2 cellular contexts compared by ENCODE assay signal in the genomic region with DNA sequence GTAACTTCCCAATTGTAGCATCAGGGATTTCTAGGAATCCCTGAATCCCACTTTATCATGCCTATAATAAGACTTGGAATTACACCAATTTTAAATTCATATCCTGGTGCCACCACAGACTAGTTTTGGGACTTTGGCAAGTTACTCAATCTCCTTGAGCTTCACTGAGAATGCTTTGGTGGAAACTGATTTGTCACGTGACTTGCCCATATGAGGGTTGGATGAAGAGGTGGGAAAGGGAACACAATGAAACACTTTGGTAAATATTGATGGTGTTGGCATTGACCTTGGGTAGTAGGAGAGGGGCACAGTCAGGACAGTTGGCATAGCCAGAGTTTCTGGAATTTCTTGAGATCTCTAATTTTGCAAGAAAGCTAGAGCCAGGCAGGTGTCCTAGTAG.
A peak's percentile ranks its signal among the peaks of the same experiment; 100 is the strongest.
TF ChIP-seq lines count a peak whose summit lies in the region.

No MANE protein-coding gene starts in this region.

TF ChIP-seq in HepG2, 621 proteins besides CTCF, POLR2A, EP300 and RAD21:
- TF ChIP-seq, protein P1, sequence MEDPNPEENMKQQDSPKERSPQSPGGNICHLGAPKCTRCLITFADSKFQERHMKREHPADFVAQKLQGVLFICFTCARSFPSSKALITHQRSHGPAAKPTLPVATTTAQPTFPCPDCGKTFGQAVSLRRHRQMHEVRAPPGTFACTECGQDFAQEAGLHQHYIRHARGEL (CRISPR knock-in tag; IDR thresholded peaks at IDR 0.05) = no peak
- TF ChIP-seq, protein P2, sequence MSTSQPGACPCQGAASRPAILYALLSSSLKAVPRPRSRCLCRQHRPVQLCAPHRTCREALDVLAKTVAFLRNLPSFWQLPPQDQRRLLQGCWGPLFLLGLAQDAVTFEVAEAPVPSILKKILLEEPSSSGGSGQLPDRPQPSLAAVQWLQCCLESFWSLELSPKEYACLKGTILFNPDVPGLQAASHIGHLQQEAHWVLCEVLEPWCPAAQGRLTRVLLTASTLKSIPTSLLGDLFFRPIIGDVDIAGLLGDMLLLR (CRISPR knock-in tag; IDR thresholded peaks at IDR 0.05) = no peak
- TF ChIP-seq, protein P3, sequence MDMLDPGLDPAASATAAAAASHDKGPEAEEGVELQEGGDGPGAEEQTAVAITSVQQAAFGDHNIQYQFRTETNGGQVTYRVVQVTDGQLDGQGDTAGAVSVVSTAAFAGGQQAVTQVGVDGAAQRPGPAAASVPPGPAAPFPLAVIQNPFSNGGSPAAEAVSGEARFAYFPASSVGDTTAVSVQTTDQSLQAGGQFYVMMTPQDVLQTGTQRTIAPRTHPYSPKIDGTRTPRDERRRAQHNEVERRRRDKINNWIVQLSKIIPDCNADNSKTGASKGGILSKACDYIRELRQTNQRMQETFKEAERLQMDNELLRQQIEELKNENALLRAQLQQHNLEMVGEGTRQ (IDR thresholded peaks at IDR 0.05; ENCODE audit: low read depth, low read length) = peak; percentile 67
- TF ChIP-seq, protein P3 (CRISPR knock-in tag; IDR thresholded peaks at IDR 0.05; ENCODE audit: borderline replicate concordance) = no peak
- peak; percentile 89 for TF ChIP-seq RAD51 (IDR thresholded peaks at IDR 0.05; ENCODE audit: borderline replicate concordance)
- no peak for TF ChIP-seq ZNF510 (CRISPR knock-in tag; IDR thresholded peaks at IDR 0.05; ENCODE audit: low read depth)
- no peak for TF ChIP-seq TOE1 (CRISPR knock-in tag; IDR thresholded peaks at IDR 0.05)
- no peak for TF ChIP-seq HNRNPK (IDR thresholded peaks at IDR 0.05; ENCODE audit: low read depth, low read length, poor library complexity, severe bottlenecking)
- no peak for TF ChIP-seq REXO4 (CRISPR knock-in tag; IDR thresholded peaks at IDR 0.05; ENCODE audit: borderline replicate concordance)
- TF ChIP-seq KMT2B (CRISPR knock-in tag; IDR thresholded peaks at IDR 0.05) = no peak
- TF ChIP-seq, protein P4, sequence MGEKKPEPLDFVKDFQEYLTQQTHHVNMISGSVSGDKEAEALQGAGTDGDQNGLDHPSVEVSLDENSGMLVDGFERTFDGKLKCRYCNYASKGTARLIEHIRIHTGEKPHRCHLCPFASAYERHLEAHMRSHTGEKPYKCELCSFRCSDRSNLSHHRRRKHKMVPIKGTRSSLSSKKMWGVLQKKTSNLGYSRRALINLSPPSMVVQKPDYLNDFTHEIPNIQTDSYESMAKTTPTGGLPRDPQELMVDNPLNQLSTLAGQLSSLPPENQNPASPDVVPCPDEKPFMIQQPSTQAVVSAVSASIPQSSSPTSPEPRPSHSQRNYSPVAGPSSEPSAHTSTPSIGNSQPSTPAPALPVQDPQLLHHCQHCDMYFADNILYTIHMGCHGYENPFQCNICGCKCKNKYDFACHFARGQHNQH (CRISPR knock-in tag; IDR thresholded peaks at IDR 0.05) = no peak
- TF ChIP-seq, protein P5, sequence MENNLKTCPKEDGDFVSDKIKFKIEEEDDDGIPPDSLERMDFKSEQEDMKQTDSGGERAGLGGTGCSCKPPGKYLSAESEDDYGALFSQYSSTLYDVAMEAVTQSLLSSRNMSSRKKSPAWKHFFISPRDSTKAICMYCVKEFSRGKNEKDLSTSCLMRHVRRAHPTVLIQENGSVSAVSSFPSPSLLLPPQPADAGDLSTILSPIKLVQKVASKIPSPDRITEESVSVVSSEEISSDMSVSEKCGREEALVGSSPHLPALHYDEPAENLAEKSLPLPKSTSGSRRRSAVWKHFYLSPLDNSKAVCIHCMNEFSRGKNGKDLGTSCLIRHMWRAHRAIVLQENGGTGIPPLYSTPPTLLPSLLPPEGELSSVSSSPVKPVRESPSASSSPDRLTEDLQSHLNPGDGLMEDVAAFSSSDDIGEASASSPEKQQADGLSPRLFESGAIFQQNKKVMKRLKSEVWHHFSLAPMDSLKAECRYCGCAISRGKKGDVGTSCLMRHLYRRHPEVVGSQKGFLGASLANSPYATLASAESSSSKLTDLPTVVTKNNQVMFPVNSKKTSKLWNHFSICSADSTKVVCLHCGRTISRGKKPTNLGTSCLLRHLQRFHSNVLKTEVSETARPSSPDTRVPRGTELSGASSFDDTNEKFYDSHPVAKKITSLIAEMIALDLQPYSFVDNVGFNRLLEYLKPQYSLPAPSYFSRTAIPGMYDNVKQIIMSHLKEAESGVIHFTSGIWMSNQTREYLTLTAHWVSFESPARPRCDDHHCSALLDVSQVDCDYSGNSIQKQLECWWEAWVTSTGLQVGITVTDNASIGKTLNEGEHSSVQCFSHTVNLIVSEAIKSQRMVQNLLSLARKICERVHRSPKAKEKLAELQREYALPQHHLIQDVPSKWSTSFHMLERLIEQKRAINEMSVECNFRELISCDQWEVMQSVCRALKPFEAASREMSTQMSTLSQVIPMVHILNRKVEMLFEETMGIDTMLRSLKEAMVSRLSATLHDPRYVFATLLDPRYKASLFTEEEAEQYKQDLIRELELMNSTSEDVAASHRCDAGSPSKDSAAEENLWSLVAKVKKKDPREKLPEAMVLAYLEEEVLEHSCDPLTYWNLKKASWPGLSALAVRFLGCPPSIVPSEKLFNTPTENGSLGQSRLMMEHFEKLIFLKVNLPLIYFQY (CRISPR knock-in tag; IDR thresholded peaks at IDR 0.05; ENCODE audit: borderline replicate concordance) = no peak
- TF ChIP-seq TMF1 (CRISPR knock-in tag; IDR thresholded peaks at IDR 0.05; ENCODE audit: low read depth) = no peak
- no peak for TF ChIP-seq PHF5A (CRISPR knock-in tag; IDR thresholded peaks at IDR 0.05; ENCODE audit: low read depth, unreplicated experiment)
- TF ChIP-seq ZNF570 (CRISPR knock-in tag; IDR thresholded peaks at IDR 0.05; ENCODE audit: borderline replicate concordance) = no peak
- no peak for TF ChIP-seq SAP130 (CRISPR knock-in tag; IDR thresholded peaks at IDR 0.05; ENCODE audit: low read depth)
- no peak for TF ChIP-seq ZNF607 (CRISPR knock-in tag; IDR thresholded peaks at IDR 0.05; ENCODE audit: borderline replicate concordance)
TF ChIP-seq in HepG2: peak in this region for 2.

TF ChIP-seq in SK-N-SH treated with all-trans-retinoic acid at 6 μM for 48 hours, 23 proteins besides CTCF, POLR2A, EP300 and RAD21:
- no peak for TF ChIP-seq TCF4 (CRISPR knock-in tag; IDR thresholded peaks at IDR 0.05; ENCODE audit: borderline replicate concordance)
- no peak for TF ChIP-seq ZNF8 (CRISPR knock-in tag; IDR thresholded peaks at IDR 0.05)
- no peak for TF ChIP-seq ESRRG (CRISPR knock-in tag; IDR thresholded peaks at IDR 0.05)
- no peak for TF ChIP-seq ZNF70 (CRISPR knock-in tag; IDR thresholded peaks at IDR 0.05)
- TF ChIP-seq GLIS3 (CRISPR knock-in tag; IDR thresholded peaks at IDR 0.05) = no peak
- TF ChIP-seq, protein P6, sequence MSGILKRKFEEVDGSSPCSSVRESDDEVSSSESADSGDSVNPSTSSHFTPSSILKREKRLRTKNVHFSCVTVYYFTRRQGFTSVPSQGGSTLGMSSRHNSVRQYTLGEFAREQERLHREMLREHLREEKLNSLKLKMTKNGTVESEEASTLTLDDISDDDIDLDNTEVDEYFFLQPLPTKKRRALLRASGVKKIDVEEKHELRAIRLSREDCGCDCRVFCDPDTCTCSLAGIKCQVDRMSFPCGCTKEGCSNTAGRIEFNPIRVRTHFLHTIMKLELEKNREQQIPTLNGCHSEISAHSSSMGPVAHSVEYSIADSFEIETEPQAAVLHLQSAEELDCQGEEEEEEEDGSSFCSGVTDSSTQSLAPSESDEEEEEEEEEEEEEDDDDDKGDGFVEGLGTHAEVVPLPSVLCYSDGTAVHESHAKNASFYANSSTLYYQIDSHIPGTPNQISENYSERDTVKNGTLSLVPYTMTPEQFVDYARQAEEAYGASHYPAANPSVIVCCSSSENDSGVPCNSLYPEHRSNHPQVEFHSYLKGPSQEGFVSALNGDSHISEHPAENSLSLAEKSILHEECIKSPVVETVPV (CRISPR knock-in tag; IDR thresholded peaks at IDR 0.05) = no peak
- no peak for TF ChIP-seq ZC3H10 (CRISPR knock-in tag; IDR thresholded peaks at IDR 0.05)
